1 cellular context compared by ENCODE assay signal in genomic region chr19:18291590-18292459, GRCh38.
TF ChIP-seq lines count a peak whose summit lies in the region.

No MANE protein-coding gene starts in this region.

TF ChIP-seq in K562, 482 proteins besides CTCF, POLR2A, EP300 and RAD21 (continues in another document):
- peak; percentile 91 for TF ChIP-seq PRDM10 (IDR thresholded peaks at IDR 0.05; ENCODE audit: partially characterized antibody)
- TF ChIP-seq PREB (CRISPR knock-in tag; IDR thresholded peaks at IDR 0.05): no peak
- TF ChIP-seq RBM34 (IDR thresholded peaks at IDR 0.05; ENCODE audit: borderline replicate concordance, insufficient read depth, low read length): no peak
- TF ChIP-seq TRIM24 (IDR thresholded peaks at IDR 0.05): 0 out of 4 replicates have a peak, but pooled peaks of 1 of the 2 experiments have one; percentile 30
- TF ChIP-seq ZNF146 (CRISPR knock-in tag; IDR thresholded peaks at IDR 0.05; ENCODE audit: unreplicated experiment): peak; percentile 0
- TF ChIP-seq CBFA2T2 (conservative IDR thresholded peaks at IDR 0.05): no peak
- TF ChIP-seq ZBTB33 (CRISPR knock-in tag; IDR thresholded peaks at IDR 0.05): no peak
- TF ChIP-seq TFAP4 (CRISPR knock-in tag; IDR thresholded peaks at IDR 0.05; ENCODE audit: borderline replicate concordance): peak; percentile 80
- TF ChIP-seq TBL1XR1 (IDR thresholded peaks at IDR 0.05; ENCODE audit: low read length in 2 of 2): no peak
- TF ChIP-seq CUX1 (CRISPR knock-in tag; IDR thresholded peaks at IDR 0.05): 0 out of 2 replicates have a peak, but pooled peaks have one; percentile 8
- TF ChIP-seq NCOA1 (IDR thresholded peaks at IDR 0.05; ENCODE audit: low read depth): no peak; the same call in none of the 2 replicates
- 0 out of 2 replicates have a peak, but pooled peaks have one; percentile 59 for TF ChIP-seq ZBTB17 (CRISPR knock-in tag; IDR thresholded peaks at IDR 0.05)
- TF ChIP-seq SRSF7 (optimal IDR thresholded peaks at IDR 0.05; ENCODE audit: low read depth, low read length): no peak
- TF ChIP-seq ARID1B (IDR thresholded peaks at IDR 0.05): peak; percentile 59
- TF ChIP-seq SMAD1 (IDR thresholded peaks at IDR 0.05; ENCODE audit: low read depth, low read length, partially characterized antibody): peak; percentile 19
- TF ChIP-seq JUN (IDR thresholded peaks at IDR 0.05; ENCODE audit: borderline replicate concordance, low read depth, low read length): no peak
- TF ChIP-seq JUN (CRISPR knock-in tag; IDR thresholded peaks at IDR 0.05; ENCODE audit: borderline replicate concordance): peak; percentile 75; the same call in 1 of the 2 replicates
- peak; percentile 90 for TF ChIP-seq ATF7 (IDR thresholded peaks at IDR 0.05)
- peak; percentile 52 for TF ChIP-seq ATF3 (IDR thresholded peaks at IDR 0.05)
- no peak; the same call in 1 of the 2 replicates for TF ChIP-seq ATF3 (CRISPR knock-in tag; conservative IDR thresholded peaks at IDR 0.05)
- no peak for TF ChIP-seq NFYB (IDR thresholded peaks at IDR 0.05; ENCODE audit: extremely low read depth, insufficient read length)
- TF ChIP-seq GTF2E2 (tag; IDR thresholded peaks at IDR 0.05): peak; percentile 95
- TF ChIP-seq MTA2 (IDR thresholded peaks at IDR 0.05; ENCODE audit: low read depth): no peak
- TF ChIP-seq E4F1 (CRISPR knock-in tag; IDR thresholded peaks at IDR 0.05; ENCODE audit: borderline replicate concordance): peak; percentile 14; the same call in 1 of the 2 replicates
- no peak for TF ChIP-seq TGIF2 (CRISPR knock-in tag; IDR thresholded peaks at IDR 0.05)
- no peak for TF ChIP-seq ZNF224 (CRISPR knock-in tag; IDR thresholded peaks at IDR 0.05)
- TF ChIP-seq RFX7 (CRISPR knock-in tag; IDR thresholded peaks at IDR 0.05): no peak
- TF ChIP-seq ZNF609 (CRISPR knock-in tag; IDR thresholded peaks at IDR 0.05; ENCODE audit: borderline replicate concordance): 0 out of 2 replicates have a peak, but pooled peaks have one; percentile 37
- peak; percentile 77 for TF ChIP-seq NFRKB (IDR thresholded peaks at IDR 0.05; ENCODE audit: low read depth)
- TF ChIP-seq ZNF41 (CRISPR knock-in tag; conservative IDR thresholded peaks at IDR 0.05): no peak
- TF ChIP-seq KLF13 (tag; IDR thresholded peaks at IDR 0.05; ENCODE audit: borderline replicate concordance, low read depth): no peak; the same call in 1 of the 2 replicates
- peak; percentile 16; the same call in 1 of the 2 replicates for TF ChIP-seq ZKSCAN8 (CRISPR knock-in tag; IDR thresholded peaks at IDR 0.05)
- no peak; the same call in 1 of the 2 replicates for TF ChIP-seq SMARCC2 (IDR thresholded peaks at IDR 0.05; ENCODE audit: low read depth)
- no peak; a peak in 1 of 4 replicates for TF ChIP-seq SIN3A (IDR thresholded peaks at IDR 0.05; ENCODE audit: borderline replicate concordance in 2 of 2, control insufficient read depth in 1 of 2, low read depth in 2 of 2, low read length in 2 of 2)
- TF ChIP-seq RAD51 (IDR thresholded peaks at IDR 0.05; ENCODE audit: borderline replicate concordance, low read depth): peak; percentile 40; the same call in 1 of the 2 replicates
- TF ChIP-seq ZNF124 (CRISPR knock-in tag; IDR thresholded peaks at IDR 0.05): no peak
- no peak for TF ChIP-seq COPS2 (conservative IDR thresholded peaks at IDR 0.05)
- TF ChIP-seq PHB (CRISPR knock-in tag; IDR thresholded peaks at IDR 0.05): no peak
- TF ChIP-seq MEF2D (tag; conservative IDR thresholded peaks at IDR 0.05; ENCODE audit: low read depth): 0 out of 2 replicates have a peak, but pooled peaks have one; percentile 16
